ENCODE assay signal across 1 cellular context in genomic region chr3:138938877-138939562, GRCh38.
TF ChIP-seq lines count a peak whose summit lies in the region.

No MANE protein-coding gene starts in this region.

TF ChIP-seq in WTC11, 78 proteins besides CTCF, POLR2A, EP300 and RAD21 (continued from another document):
- TF ChIP-seq, protein P1, sequence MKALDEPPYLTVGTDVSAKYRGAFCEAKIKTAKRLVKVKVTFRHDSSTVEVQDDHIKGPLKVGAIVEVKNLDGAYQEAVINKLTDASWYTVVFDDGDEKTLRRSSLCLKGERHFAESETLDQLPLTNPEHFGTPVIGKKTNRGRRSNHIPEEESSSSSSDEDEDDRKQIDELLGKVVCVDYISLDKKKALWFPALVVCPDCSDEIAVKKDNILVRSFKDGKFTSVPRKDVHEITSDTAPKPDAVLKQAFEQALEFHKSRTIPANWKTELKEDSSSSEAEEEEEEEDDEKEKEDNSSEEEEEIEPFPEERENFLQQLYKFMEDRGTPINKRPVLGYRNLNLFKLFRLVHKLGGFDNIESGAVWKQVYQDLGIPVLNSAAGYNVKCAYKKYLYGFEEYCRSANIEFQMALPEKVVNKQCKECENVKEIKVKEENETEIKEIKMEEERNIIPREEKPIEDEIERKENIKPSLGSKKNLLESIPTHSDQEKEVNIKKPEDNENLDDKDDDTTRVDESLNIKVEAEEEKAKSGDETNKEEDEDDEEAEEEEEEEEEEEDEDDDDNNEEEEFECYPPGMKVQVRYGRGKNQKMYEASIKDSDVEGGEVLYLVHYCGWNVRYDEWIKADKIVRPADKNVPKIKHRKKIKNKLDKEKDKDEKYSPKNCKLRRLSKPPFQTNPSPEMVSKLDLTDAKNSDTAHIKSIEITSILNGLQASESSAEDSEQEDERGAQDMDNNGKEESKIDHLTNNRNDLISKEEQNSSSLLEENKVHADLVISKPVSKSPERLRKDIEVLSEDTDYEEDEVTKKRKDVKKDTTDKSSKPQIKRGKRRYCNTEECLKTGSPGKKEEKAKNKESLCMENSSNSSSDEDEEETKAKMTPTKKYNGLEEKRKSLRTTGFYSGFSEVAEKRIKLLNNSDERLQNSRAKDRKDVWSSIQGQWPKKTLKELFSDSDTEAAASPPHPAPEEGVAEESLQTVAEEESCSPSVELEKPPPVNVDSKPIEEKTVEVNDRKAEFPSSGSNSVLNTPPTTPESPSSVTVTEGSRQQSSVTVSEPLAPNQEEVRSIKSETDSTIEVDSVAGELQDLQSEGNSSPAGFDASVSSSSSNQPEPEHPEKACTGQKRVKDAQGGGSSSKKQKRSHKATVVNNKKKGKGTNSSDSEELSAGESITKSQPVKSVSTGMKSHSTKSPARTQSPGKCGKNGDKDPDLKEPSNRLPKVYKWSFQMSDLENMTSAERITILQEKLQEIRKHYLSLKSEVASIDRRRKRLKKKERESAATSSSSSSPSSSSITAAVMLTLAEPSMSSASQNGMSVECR (CRISPR knock-in tag; IDR thresholded peaks at IDR 0.05; ENCODE audit: borderline replicate concordance): no peak
- TF ChIP-seq NR1H2 (CRISPR knock-in tag; IDR thresholded peaks at IDR 0.05): no peak
- TF ChIP-seq, protein P2, sequence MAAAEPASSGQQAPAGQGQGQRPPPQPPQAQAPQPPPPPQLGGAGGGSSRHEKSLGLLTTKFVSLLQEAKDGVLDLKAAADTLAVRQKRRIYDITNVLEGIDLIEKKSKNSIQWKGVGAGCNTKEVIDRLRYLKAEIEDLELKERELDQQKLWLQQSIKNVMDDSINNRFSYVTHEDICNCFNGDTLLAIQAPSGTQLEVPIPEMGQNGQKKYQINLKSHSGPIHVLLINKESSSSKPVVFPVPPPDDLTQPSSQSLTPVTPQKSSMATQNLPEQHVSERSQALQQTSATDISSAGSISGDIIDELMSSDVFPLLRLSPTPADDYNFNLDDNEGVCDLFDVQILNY (CRISPR knock-in tag; IDR thresholded peaks at IDR 0.05): no peak
- TF ChIP-seq NR2C2 (CRISPR knock-in tag; IDR thresholded peaks at IDR 0.05): no peak
